Comparison of ENCODE assay signal across 28 cellular contexts in genomic region chr5:122584411-122585110, GRCh38.
DNase-seq lines count a peak whose midpoint lies in the region; ATAC-seq and TF ChIP-seq lines count a peak whose summit lies in the region.
"Had no signal": no experiment of that assay in that cellular context is flagged by ENCODE, and none has a peak within 500 bp of the region (broad histone marks: within the 10 kb centered on the region; RNA-seq: fewer than 3 reads in every experiment).

No MANE protein-coding gene starts in this region.

- peaks cover 37% of the 10 kb centered on the region for H3K4me1 Mint-ChIP-seq in osteocyte (ENCODE audit: unreplicated experiment)
- H3K4me1 Mint-ChIP-seq in stimulated activated effector memory CD8-positive, alpha-beta T cell treated with anti-CD3 and anti-CD28 coated beads, Interleukin-12 subunit alpha, Interleukin-12 subunit beta, amount 100 ng/mL, for 72 hours = no peaks in the 10 kb centered on the region
- H3K4me1 Mint-ChIP-seq in activated CD8-positive, alpha-beta T cell treated with anti-CD3 and anti-CD28 coated beads for 36 hours (ENCODE audit: low read depth) = no peaks in the 10 kb centered on the region
- H3K4me1 Mint-ChIP-seq: naive thymus-derived CD4-positive, alpha-beta T cell had no signal

- in situ Hi-C loops in IMR-90 (cut with MboI; ENCODE audit: low sequenced_read_pairs) = no loop called here

- H3K9ac ChIP-seq in IMR-90 (ENCODE audit: low read depth, low read length) = no peak overlapping the region
- H3K9ac ChIP-seq: KMS-11 had no signal

- peak overlapping the region; percentile 9 for H3K27ac Mint-ChIP-seq in osteocyte (ENCODE audit: unreplicated experiment)
- H3K27ac Mint-ChIP-seq in stimulated activated effector memory CD8-positive, alpha-beta T cell treated with anti-CD3 and anti-CD28 coated beads, Interleukin-12 subunit alpha, Interleukin-12 subunit beta, amount 100 ng/mL, for 72 hours = no peak overlapping the region
- H3K27ac Mint-ChIP-seq in activated CD8-positive, alpha-beta T cell treated with anti-CD3 and anti-CD28 coated beads for 36 hours = no peak overlapping the region
- H3K27ac Mint-ChIP-seq: activated naive CD8-positive, alpha-beta T cell; CD4-positive, alpha-beta T cell; naive thymus-derived CD4-positive, alpha-beta T cell had no signal

- POLR2A ChIA-PET in IMR-90 (lab: Charles Lee; ENCODE audit: unreplicated experiment) = no interaction called here
- POLR2A ChIA-PET in activated CD8-positive, alpha-beta T cell treated with anti-CD3 and anti-CD28 coated beads for 36 hours (lab: Charles Lee) = no interaction called here

- H3K4me3 Mint-ChIP-seq in osteocyte (ENCODE audit: unreplicated experiment) = no peak overlapping the region
- no peak overlapping the region for H3K4me3 Mint-ChIP-seq in stimulated activated effector memory CD8-positive, alpha-beta T cell treated with anti-CD3 and anti-CD28 coated beads, Interleukin-12 subunit alpha, Interleukin-12 subunit beta, amount 100 ng/mL, for 72 hours
- H3K4me3 Mint-ChIP-seq in activated CD8-positive, alpha-beta T cell treated with anti-CD3 and anti-CD28 coated beads for 36 hours = no peak overlapping the region
- H3K4me3 Mint-ChIP-seq: activated naive CD8-positive, alpha-beta T cell; CD4-positive, alpha-beta T cell; naive thymus-derived CD4-positive, alpha-beta T cell had no signal

- H3K27me3 ChIP-seq in IMR-90 (ENCODE audit: control insufficient read depth, insufficient read depth, low read length) = peaks cover 2% of the 10 kb centered on the region
- H3K27me3 ChIP-seq: ascending aorta, colonic mucosa, MG63, SJCRH30 had no signal

- no peak overlapping the region for H2BK15ac ChIP-seq in IMR-90 (ENCODE audit: low read depth, low read length)

- no peak overlapping the region for H3K14ac ChIP-seq in IMR-90 (replicated peaks; ENCODE audit: low read depth, low read length)

- peak overlapping the region; percentile 22; the same call in 1 of the 2 replicates for H3K4me2 ChIP-seq in IMR-90 (ENCODE audit: low read depth, low read length)
- H3K4me2 ChIP-seq: KMS-11 had no signal

- H3K9me3 Mint-ChIP-seq in osteocyte (ENCODE audit: unreplicated experiment) = no peaks in the 10 kb centered on the region
- no peaks in the 10 kb centered on the region for H3K9me3 Mint-ChIP-seq in stimulated activated effector memory CD8-positive, alpha-beta T cell treated with anti-CD3 and anti-CD28 coated beads, Interleukin-12 subunit alpha, Interleukin-12 subunit beta, amount 100 ng/mL, for 72 hours
- no peaks in the 10 kb centered on the region for H3K9me3 Mint-ChIP-seq in activated CD8-positive, alpha-beta T cell treated with anti-CD3 and anti-CD28 coated beads for 36 hours
- H3K9me3 Mint-ChIP-seq: CD4-positive, alpha-beta T cell had no signal

- H2BK120ac ChIP-seq in IMR-90 (ENCODE audit: low read depth, low read length) = no peak overlapping the region

- no peak overlapping the region for H3K27ac ChIP-seq in IMR-90 (ENCODE audit: insufficient read depth, low read length)
- H3K27ac ChIP-seq: 22Rv1, ascending aorta, colonic mucosa, heart left ventricle, KMS-11, SJCRH30, VCaP had no signal

- no peak overlapping the region for H4K8ac ChIP-seq in IMR-90 (ENCODE audit: low read depth in 2 of 2, low read length in 2 of 2)

- TF ChIP-seq POLR2A in IMR-90 (IDR thresholded peaks at IDR 0.05; ENCODE audit: low read depth, low read length) = no peak

- WGBS in IMR-90 (ENCODE audit: extremely low coverage in 2 of 2, insufficient read length in 1 of 2), 2 experiments = 35% methylated on average over 7 of the region's 8 CpGs; no CpG with 5 or more reads in 1 of the 2 experiments

- H4K20me1 ChIP-seq in IMR-90 (ENCODE audit: insufficient read depth, low read length) = no peaks in the 10 kb centered on the region

- no peaks in the 10 kb centered on the region for H3K36me3 Mint-ChIP-seq in osteocyte (ENCODE audit: unreplicated experiment)
- H3K36me3 Mint-ChIP-seq in stimulated activated effector memory CD8-positive, alpha-beta T cell treated with anti-CD3 and anti-CD28 coated beads, Interleukin-12 subunit alpha, Interleukin-12 subunit beta, amount 100 ng/mL, for 72 hours = no peaks in the 10 kb centered on the region
- no peaks in the 10 kb centered on the region for H3K36me3 Mint-ChIP-seq in activated CD8-positive, alpha-beta T cell treated with anti-CD3 and anti-CD28 coated beads for 36 hours (ENCODE audit: low read depth)
- H3K36me3 Mint-ChIP-seq: activated naive CD8-positive, alpha-beta T cell; naive thymus-derived CD4-positive, alpha-beta T cell had no signal

- H3K4me3 ChIP-seq in IMR-90 (ENCODE audit: insufficient read depth, low read depth, low read length) = no peak overlapping the region
- H3K4me3 ChIP-seq: ascending aorta, colonic mucosa, heart left ventricle, MG63, SJCRH30 had no signal

- no peak overlapping the region for H3K56ac ChIP-seq in IMR-90 (ENCODE audit: extremely low read depth, insufficient read depth, low read length)

- H2AK9ac ChIP-seq in IMR-90 (replicated peaks; ENCODE audit: low read depth, low read length, poor library complexity) = no peak overlapping the region

- H3K4ac ChIP-seq in IMR-90 (ENCODE audit: low read depth, low read length) = no peak overlapping the region

- BruUV-seq in IMR-90 (replicated peaks; lab: Mats Ljungman, UMichigan) = no TSS peak

- H3K27me3 Mint-ChIP-seq in osteocyte (ENCODE audit: unreplicated experiment) = no peaks in the 10 kb centered on the region
- no peaks in the 10 kb centered on the region for H3K27me3 Mint-ChIP-seq in activated CD8-positive, alpha-beta T cell treated with anti-CD3 and anti-CD28 coated beads for 36 hours

- intact Hi-C loops in IMR-90 (cut with micrococcal nuclease) = no loop called here
- intact Hi-C loops in activated CD8-positive, alpha-beta T cell treated with anti-CD3 and anti-CD28 coated beads for 36 hours (cut with micrococcal nuclease) = no loop called here

- no peak overlapping the region for H4K91ac ChIP-seq in IMR-90 (ENCODE audit: insufficient read depth, low read depth, low read length)

- no peak overlapping the region for H3K23ac ChIP-seq in IMR-90 (ENCODE audit: low read depth, low read length)

- no peak overlapping the region for H2AK5ac ChIP-seq in IMR-90 (ENCODE audit: low read depth, low read length)

- no peak overlapping the region for H4K5ac ChIP-seq in IMR-90 (ENCODE audit: low read depth, low read length)

- H2BK5ac ChIP-seq in IMR-90 (ENCODE audit: low read depth, low read length, poor library complexity, severe bottlenecking) = no peak overlapping the region

- no peak for TF ChIP-seq CTCF in IMR-90 (conservative IDR thresholded peaks at IDR 0.05; ENCODE audit: low read depth, low read length)
- TF ChIP-seq CTCF in osteocyte (IDR thresholded peaks at IDR 0.05) = no peak
- no peak for TF ChIP-seq CTCF in activated CD8-positive, alpha-beta T cell treated with anti-CD3 and anti-CD28 coated beads for 36 hours (IDR thresholded peaks at IDR 0.05)

- dilution Hi-C loops in IMR-90 (cut with HindIII; ENCODE audit: low sequenced_read_pairs, unreplicated experiment) = no loop called here

- H3K79me1 ChIP-seq in IMR-90 (ENCODE audit: low read depth in 1 of 2, low read length in 2 of 2) = no peaks in the 10 kb centered on the region

- H2BK20ac ChIP-seq in IMR-90 (ENCODE audit: low read depth, low read length) = no peak overlapping the region

- H3K18ac ChIP-seq in IMR-90 (ENCODE audit: low read depth, low read length) = no peak overlapping the region

- CTCF ChIA-PET in IMR-90 (lab: Yijun Ruan, JAX) = interaction anchor here (0.6 kb wide), 1 partner anchor 384 kb away, joined by 4 read pairs; no protein-coding TSS in a partner anchor
- CTCF ChIA-PET in activated CD8-positive, alpha-beta T cell treated with anti-CD3 and anti-CD28 coated beads for 36 hours (lab: Charles Lee) = no interaction called here

- peaks cover 6% of the 10 kb centered on the region for H3K4me1 ChIP-seq in IMR-90 (ENCODE audit: control insufficient read depth, insufficient read depth, low read length)
- H3K4me1 ChIP-seq: ascending aorta, colonic mucosa, heart left ventricle, SJCRH30 had no signal

- TF ChIP-seq RAD21 in IMR-90 (IDR thresholded peaks at IDR 0.05; ENCODE audit: low read length) = no peak

- DNase-seq in NCI-H146 (lab: John Stamatoyannopoulos, UW) = peak; percentile 12
- DNase-seq in NCI-H146 treated with DMSO at 0.1 percent for 48 hours (lab: John Stamatoyannopoulos, UW; ENCODE audit: unreplicated experiment) = no peak
- DNase-seq in IMR-90 = peak; percentile 71
- DNase-seq in fibroblast of peridontal ligament (ENCODE audit: extremely low read depth) = peak; percentile 29
- DNase-seq in osteocyte (ENCODE audit: extremely low spot score, unreplicated experiment) = no peak
- DNase-seq in stimulated activated effector memory CD8-positive, alpha-beta T cell treated with anti-CD3 and anti-CD28 coated beads, Interleukin-12 subunit alpha, Interleukin-12 subunit beta, amount 100 ng/mL, for 72 hours (ENCODE audit: low spot score in 2 of 2) = no peak
- no peak for DNase-seq in cerebellum (ENCODE audit: low spot score)
- DNase-seq in activated CD8-positive, alpha-beta T cell treated with anti-CD3 and anti-CD28 coated beads for 36 hours = no peak
- DNase-seq: activated CD4-positive, alpha-beta T cell treated with anti-CD3 and anti-CD28 coated beads for 4 hours; activated effector memory CD4-positive, alpha-beta T cell treated with anti-CD3 and anti-CD28 coated beads, Interleukin-2, amount 50 U/mL, for 16 hours; CD4-positive, alpha-beta T cell; colonic mucosa; DMS79 treated with DMSO at 0.1 percent for 48 hours; effector CD8-positive, alpha-beta T cell; heart left ventricle; MG63; midbrain; naive thymus-derived CD4-positive, alpha-beta T cell; NCI-H2081; NCI-H774; SJCRH30; stimulated activated naive CD8-positive, alpha-beta T cell treated with anti-CD3 and anti-CD28 coated beads, Interleukin-15, Interleukin-2, amounts not matched to agents 100 U/mL and 50 U/mL, for 24 hours; T1000 had no signal

- H2AFZ ChIP-seq in IMR-90 (replicated peaks; ENCODE audit: low read length, poor library complexity) = peak overlapping the region; percentile 9

- no peaks in the 10 kb centered on the region for H3K36me3 ChIP-seq in IMR-90 (ENCODE audit: control insufficient read depth, insufficient read depth, low read length)
- H3K36me3 ChIP-seq: ascending aorta, colonic mucosa, heart left ventricle, MG63, SJCRH30 had no signal

- ATAC-seq in IMR-90 (ENCODE audit: low read depth) = peak; percentile 25; the same call in 1 of the 2 replicates
- ATAC-seq in stimulated activated effector memory CD8-positive, alpha-beta T cell treated with anti-CD3 and anti-CD28 coated beads, Interleukin-12 subunit alpha, Interleukin-12 subunit beta, amount 100 ng/mL, for 72 hours = no peak
- no peak for ATAC-seq in activated CD8-positive, alpha-beta T cell treated with anti-CD3 and anti-CD28 coated beads for 36 hours
- ATAC-seq: heart left ventricle; naive thymus-derived CD4-positive, alpha-beta T cell; stimulated activated naive CD8-positive, alpha-beta T cell treated with anti-CD3 and anti-CD28 coated beads, Interleukin-15, Interleukin-2, amounts not matched to agents 100 U/mL and 50 U/mL, for 24 hours had no signal

- no peaks in the 10 kb centered on the region for H3K9me1 ChIP-seq in IMR-90 (ENCODE audit: insufficient read depth, low read length)

- H3K9me3 ChIP-seq in IMR-90 (ENCODE audit: control insufficient read depth, insufficient read depth, low read length) = no peaks in the 10 kb centered on the region
- H3K9me3 ChIP-seq: ascending aorta, colonic mucosa, heart left ventricle, MG63, SJCRH30 had no signal

TF ChIP-seq in IMR-90, 13 proteins besides CTCF, POLR2A, EP300 and RAD21 (continues in another document):
- no peak for TF ChIP-seq SMC3 (IDR thresholded peaks at IDR 0.05; ENCODE audit: low read depth, low read length)

Comparison
In these comparisons a context has a peak if more than half of its experiments do, and no peak if none do; other contexts are left out.
1. DNase-seq: peak in NCI-H146 (single experiment), IMR-90 (single experiment) and fibroblast of peridontal ligament (single experiment); none in NCI-H146 treated with DMSO at 0.1 percent for 48 hours (single experiment), osteocyte (single experiment), stimulated activated effector memory CD8-positive, alpha-beta T cell treated with anti-CD3 and anti-CD28 coated beads, Interleukin-12 subunit alpha, Interleukin-12 subunit beta, amount 100 ng/mL, for 72 hours (0 of 2), cerebellum (single experiment) and activated CD8-positive, alpha-beta T cell treated with anti-CD3 and anti-CD28 coated beads for 36 hours (single experiment).